ENCODE assay signal across 14 cellular contexts in the genomic region with DNA sequence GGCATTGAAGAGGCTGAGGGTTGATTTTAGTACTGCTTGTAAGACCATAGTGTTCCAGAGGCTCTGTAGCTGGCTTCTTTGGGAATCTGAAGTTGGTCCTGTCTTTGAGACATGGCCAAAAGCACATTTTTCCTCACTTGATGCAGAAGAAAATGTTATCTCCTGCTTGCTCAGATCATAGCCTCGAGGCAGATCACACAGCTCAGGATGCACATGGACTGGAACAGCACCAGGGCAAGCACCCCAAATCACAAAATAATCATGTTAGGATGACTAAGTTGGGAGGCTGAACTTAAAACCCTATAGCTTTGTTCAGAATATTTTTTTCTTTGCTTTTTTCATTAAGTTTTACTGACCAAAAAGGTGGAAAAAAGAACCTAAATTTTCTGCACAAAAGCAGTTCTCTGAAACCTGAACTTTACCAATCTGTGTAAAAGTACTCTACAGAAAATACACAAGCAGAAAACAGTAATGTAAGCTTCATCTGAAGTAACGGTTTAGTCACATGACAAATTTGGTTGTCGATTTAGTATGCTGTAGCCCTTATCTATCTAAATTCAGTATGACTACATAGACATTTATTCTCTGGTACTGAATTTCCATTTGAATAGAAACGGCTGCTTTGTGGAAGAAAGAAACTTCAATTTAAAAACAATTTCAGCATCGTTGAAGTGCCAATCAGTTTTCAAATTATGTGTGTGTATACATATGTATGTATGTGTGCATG. TPM values are rescaled to one million over a fixed set of nuclear protein-coding genes. Genes with fewer than 3 reads are reported as not detected.
DNase-seq lines count a peak whose midpoint lies in the region; ATAC-seq, FAIRE-seq and TF ChIP-seq lines count a peak whose summit lies in the region.
"Had no signal": no experiment of that assay in that cellular context is flagged by ENCODE, and none has a peak within 500 bp of the region (broad histone marks: within the 10 kb centered on the region; RNA-seq: fewer than 3 reads in every experiment).

No MANE protein-coding gene starts in this region.

- H3K4me3 Mint-ChIP-seq in activated T-cell treated with anti-CD3 and anti-CD28 coated beads, Interleukin-2, amount 50 U/mL, for 72 hours = peak overlapping the region; percentile 89 to 99

- DNase-seq in activated T-cell treated with anti-CD3 and anti-CD28 coated beads, Interleukin-2, amount 50 U/mL, for 72 hours = no peak
- DNase-seq in activated T-cell treated with anti-CD3 and anti-CD28 coated beads for 4 hours = no peak
- peak; percentile 11 for DNase-seq in OCI-M1 (lab: John Stamatoyannopoulos, UW)
- DNase-seq in fibroblast of lung (ENCODE audit: low read depth in 2 of 2) = peak in 1 of 2 donors; percentile 24
- DNase-seq in smooth muscle cell (lab: John Stamatoyannopoulos, UW; ENCODE audit: unreplicated experiment) = no peak
- DNase-seq in body of pancreas = no peak
- DNase-seq in frontal cortex (ENCODE audit: low spot score in 2 of 2) = no peak
- DNase-seq in midbrain (lab: John Stamatoyannopoulos, UW) = no peak
- DNase-seq: AML-193, NCI-H1694, RPMI8226 had no signal

- TF ChIP-seq POLR2A in body of pancreas (IDR thresholded peaks at IDR 0.05) = no peak

- peaks cover 68% of the 10 kb centered on the region for H3K79me2 ChIP-seq in fibroblast of lung (ENCODE audit: control insufficient read depth, insufficient read depth, low read length)
- peaks cover 86% of the 10 kb centered on the region for H3K79me2 ChIP-seq in smooth muscle cell (ENCODE audit: low read depth)

- H3K27ac ChIP-seq in fibroblast of lung (ENCODE audit: insufficient read depth, low read length) (no peak overlapping the region), smooth muscle cell (ENCODE audit: low read depth) (no peak overlapping the region), body of pancreas (no peak overlapping the region)
- H3K27ac ChIP-seq: HL-60 had no signal

- H3K36me3 Mint-ChIP-seq in activated T-cell treated with anti-CD3 and anti-CD28 coated beads, Interleukin-2, amount 50 U/mL, for 72 hours (ENCODE audit: insufficient read depth in 2 of 2) = peaks cover 4 to 5% of the 10 kb centered on the region in 2 donors

- FAIRE-seq in frontal cortex (lab: Jason Lieb, UNC) = no peak

- no peak overlapping the region for H3K27ac Mint-ChIP-seq in activated T-cell treated with anti-CD3 and anti-CD28 coated beads, Interleukin-2, amount 50 U/mL, for 72 hours

- H3K4me2 ChIP-seq in fibroblast of lung (ENCODE audit: extremely low read depth, insufficient read depth, low read length) (peak overlapping the region; percentile 84), smooth muscle cell (peak overlapping the region; percentile 90)

- H4K20me1 ChIP-seq in fibroblast of lung (ENCODE audit: control insufficient read depth, extremely low read depth, insufficient read depth, low read length) = no peaks in the 10 kb centered on the region
- H4K20me1 ChIP-seq in smooth muscle cell (ENCODE audit: low read depth) = peaks cover 73% of the 10 kb centered on the region

- peaks cover 2% of the 10 kb centered on the region for H3K4me1 ChIP-seq in fibroblast of lung (ENCODE audit: control insufficient read depth, extremely low read depth, insufficient read depth, low read length)
- peaks cover 38% of the 10 kb centered on the region for H3K4me1 ChIP-seq in smooth muscle cell (ENCODE audit: low read depth)
- peaks cover 43% of the 10 kb centered on the region for H3K4me1 ChIP-seq in body of pancreas

- H3K27me3 Mint-ChIP-seq in activated T-cell treated with anti-CD3 and anti-CD28 coated beads, Interleukin-2, amount 50 U/mL, for 72 hours (ENCODE audit: low read depth) = no peaks in the 10 kb centered on the region

- H2AFZ ChIP-seq in fibroblast of lung (ENCODE audit: low read length) = no peak overlapping the region
- H2AFZ ChIP-seq in smooth muscle cell (ENCODE audit: low read depth) = no peak overlapping the region

- H3K36me3 ChIP-seq in fibroblast of lung (ENCODE audit: control insufficient read depth, insufficient read depth, low read length) (no peaks in the 10 kb centered on the region), smooth muscle cell (ENCODE audit: low read depth) (no peaks in the 10 kb centered on the region), body of pancreas (replicated peaks in 1 of 2; ENCODE audit: insufficient read depth in 1 of 2, low read depth in 2 of 2) (no peaks in the 10 kb centered on the region)

- no peaks in the 10 kb centered on the region for H3K9me3 ChIP-seq in fibroblast of lung (ENCODE audit: control insufficient read depth, insufficient read depth, low read depth, low read length)
- no peaks in the 10 kb centered on the region for H3K9me3 ChIP-seq in smooth muscle cell (replicated peaks; ENCODE audit: low read depth)
- no peaks in the 10 kb centered on the region for H3K9me3 ChIP-seq in body of pancreas

- no peak overlapping the region for H3K9ac ChIP-seq in fibroblast of lung (ENCODE audit: insufficient read depth, low read length)
- H3K9ac ChIP-seq in smooth muscle cell (ENCODE audit: low read depth) = no peak overlapping the region

- 74% methylated on average over 5 of the region's 5 CpGs for WGBS in smooth muscle cell (ENCODE audit: low lambda C conversion rate)
- 32 to 35% methylated on average over 5 of the region's 5 CpGs for WGBS in body of pancreas, 2 donors

- H3K4me3 ChIP-seq in fibroblast of lung (replicated peaks in 1 of 4; ENCODE audit: control extremely low read depth in 1 of 4, insufficient read depth in 1 of 4, low read depth in 3 of 4, low read length in 4 of 4) (peak overlapping the region in 3 of 4 experiments; percentile 1 to 92 (median 3)), smooth muscle cell (peak overlapping the region; percentile 24), body of pancreas (no peak overlapping the region)

- H3K27me3 ChIP-seq in fibroblast of lung (ENCODE audit: control insufficient read depth, insufficient read depth, low read length) (no peaks in the 10 kb centered on the region), smooth muscle cell (ENCODE audit: low read depth) (no peaks in the 10 kb centered on the region), body of pancreas (no peaks in the 10 kb centered on the region)

- ATAC-seq in activated T-cell treated with anti-CD3 and anti-CD28 coated beads, Interleukin-2, amount 50 U/mL, for 72 hours (replicated peaks in 1 of 2) = no peak
- no peak for ATAC-seq in body of pancreas

- H3K4me1 Mint-ChIP-seq in activated T-cell treated with anti-CD3 and anti-CD28 coated beads, Interleukin-2, amount 50 U/mL, for 72 hours (ENCODE audit: low read depth) = peaks cover 81% of the 10 kb centered on the region

- H3K9me3 Mint-ChIP-seq in activated T-cell treated with anti-CD3 and anti-CD28 coated beads, Interleukin-2, amount 50 U/mL, for 72 hours = no peaks in the 10 kb centered on the region

- intact Hi-C loops in body of pancreas (cut with DNase I) = no loop called here

- TF ChIP-seq CTCF in fibroblast of lung (conservative IDR thresholded peaks at IDR 0.05 in 1 of 2, IDR thresholded peaks at IDR 0.05 in 1 of 2; ENCODE audit: low read depth in 1 of 2, low read length in 2 of 2) (no peak), smooth muscle cell (IDR thresholded peaks at IDR 0.05; ENCODE audit: borderline replicate concordance, insufficient read depth, poor library complexity, severe bottlenecking) (no peak), body of pancreas (IDR thresholded peaks at IDR 0.05) (no peak)

- peaks cover 7% of the 10 kb centered on the region for H3F3A ChIP-seq in smooth muscle cell (ENCODE audit: low read depth)

RNA-seq across cellular contexts. Expression of a gene that starts 3.4 kb away (rescaled TPM):
- total RNA-seq in activated T-cell treated with anti-CD3 and anti-CD28 coated beads, Interleukin-2, amount 50 U/mL, for 72 hours = 10 to 100 TPM; 15.9 to 16.9 TPM
- total RNA-seq in fibroblast of lung (37.2 and 37.5 TPM in 2 replicates), smooth muscle cell (37.1 and 41.1 TPM in 2 replicates), body of pancreas (10 to 100 TPM; 10.2 to 15.3 TPM), frontal cortex (71.7 TPM)
- polyA plus RNA-seq in fibroblast of lung (25.7 and 33.5 TPM in 2 replicates), smooth muscle cell (15.0 and 17.4 TPM in 2 replicates)
- 19.9 and 24.0 TPM in 2 replicates for polyA plus RNA-seq in fibroblast of lung (2012)
- 10.1 and 11.7 TPM in 2 replicates for polyA minus RNA-seq in fibroblast of lung (ENCODE audit: low replicate concordance)

RNA-seq across cellular contexts. Expression of a gene that starts 18.8 kb away (rescaled TPM):
- not detected for total RNA-seq in activated T-cell treated with anti-CD3 and anti-CD28 coated beads, Interleukin-2, amount 50 U/mL, for 72 hours
- total RNA-seq in fibroblast of lung (not detected in 2 replicates), smooth muscle cell (not detected in 2 replicates), body of pancreas (not detected), frontal cortex (not detected)
- polyA plus RNA-seq in fibroblast of lung (not detected in 2 replicates), smooth muscle cell (not detected in 2 replicates)
- not detected in 2 replicates for polyA plus RNA-seq in fibroblast of lung (2012)
- not detected in 2 replicates for polyA minus RNA-seq in fibroblast of lung (ENCODE audit: low replicate concordance)
- total RNA-seq: liver, skeletal muscle tissue had no signal
- polyA plus RNA-seq: liver had no signal

RNA-seq across cellular contexts. Expression of a gene that starts 26.7 kb away (rescaled TPM):
- total RNA-seq in activated T-cell treated with anti-CD3 and anti-CD28 coated beads, Interleukin-2, amount 50 U/mL, for 72 hours = not detected
- not detected in 2 replicates for total RNA-seq in fibroblast of lung
- polyA plus RNA-seq in fibroblast of lung = not detected in 2 replicates
- not detected in 2 replicates for polyA plus RNA-seq in fibroblast of lung (2012)
- polyA minus RNA-seq in fibroblast of lung (ENCODE audit: low replicate concordance) = not detected in 2 replicates
- 0.36 and 0.54 TPM in 2 replicates for total RNA-seq in smooth muscle cell
- polyA plus RNA-seq in smooth muscle cell = not detected in 2 replicates
- not detected for total RNA-seq in body of pancreas
- not detected for total RNA-seq in frontal cortex
- total RNA-seq: skeletal muscle tissue had no signal
- polyA plus RNA-seq: liver had no signal

RNA-seq across cellular contexts. Expression of a gene that starts 36.0 kb away (rescaled TPM):
- not detected for total RNA-seq in activated T-cell treated with anti-CD3 and anti-CD28 coated beads, Interleukin-2, amount 50 U/mL, for 72 hours
- total RNA-seq in fibroblast of lung (not detected in 2 replicates), smooth muscle cell (not detected in 2 replicates), body of pancreas (not detected), frontal cortex (not detected)
- polyA plus RNA-seq in fibroblast of lung (not detected in 2 replicates), smooth muscle cell (0.40 TPM in 1 of 2 replicates, not detected in the other)
- polyA plus RNA-seq in fibroblast of lung (2012) = not detected in 2 replicates
- not detected in 2 replicates for polyA minus RNA-seq in fibroblast of lung (ENCODE audit: low replicate concordance)
- total RNA-seq: liver had no signal
- polyA plus RNA-seq: liver had no signal

RNA-seq across cellular contexts. Expression of a gene that starts 53.4 kb away (rescaled TPM):
- not detected for total RNA-seq in activated T-cell treated with anti-CD3 and anti-CD28 coated beads, Interleukin-2, amount 50 U/mL, for 72 hours
- total RNA-seq in fibroblast of lung = not detected in 2 replicates
- not detected in 2 replicates for polyA plus RNA-seq in fibroblast of lung
- polyA plus RNA-seq in fibroblast of lung (2012) = not detected in 2 replicates
- not detected in 2 replicates for polyA minus RNA-seq in fibroblast of lung (ENCODE audit: low replicate concordance)
- not detected in 2 replicates for total RNA-seq in smooth muscle cell
- not detected in 2 replicates for polyA plus RNA-seq in smooth muscle cell
- total RNA-seq in body of pancreas = not detected
- not detected for total RNA-seq in frontal cortex
- total RNA-seq: liver, skeletal muscle tissue had no signal
- polyA plus RNA-seq: liver had no signal

Comparison
In these comparisons a context has a peak if more than half of its experiments do, and no peak if none do; other contexts are left out.
1. H3K4me3 ChIP-seq: peak in fibroblast of lung (3 of 4) and smooth muscle cell (single experiment); none in body of pancreas (0 of 2).